19 cellular contexts compared by ENCODE assay signal in the genomic region with DNA sequence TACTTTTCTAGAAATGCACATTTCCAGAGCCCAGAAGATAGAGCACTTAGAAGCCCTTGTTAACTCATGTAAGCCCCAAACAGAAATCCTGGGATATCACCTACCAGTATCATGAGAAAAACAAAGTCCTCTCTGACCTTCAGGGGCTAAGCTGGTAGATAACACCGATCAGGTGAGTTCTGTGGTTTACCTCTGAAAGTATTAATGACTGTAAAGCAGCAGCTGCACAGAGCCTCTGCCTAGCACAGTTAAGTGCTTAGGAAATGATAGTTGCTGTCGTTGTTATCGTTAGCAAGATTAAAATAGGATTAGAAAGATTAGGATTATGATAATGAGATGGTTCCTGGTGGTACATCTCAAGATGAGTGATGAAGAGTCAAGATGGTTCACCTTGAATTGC.
DNase-seq lines count a peak whose midpoint lies in the region; ATAC-seq, FAIRE-seq and TF ChIP-seq lines count a peak whose summit lies in the region.
"Had no signal": no experiment of that assay in that cellular context is flagged by ENCODE, and none has a peak within 500 bp of the region (broad histone marks: within the 10 kb centered on the region; RNA-seq: fewer than 3 reads in every experiment).

No MANE protein-coding gene starts in this region.

- H3K27ac Mint-ChIP-seq in activated naive CD8-positive, alpha-beta T cell treated with anti-CD3 and anti-CD28 coated beads, Interleukin-2, amount 10 ng/mL, durations not matched to agents 7 days and 5 days: peak overlapping the region; percentile 24
- H3K27ac Mint-ChIP-seq in activated naive CD8-positive, alpha-beta T cell treated with anti-CD3 and anti-CD28 coated beads, Interleukin-2, amount 50 U/mL, for 24 hours: no peak overlapping the region
- H3K27ac Mint-ChIP-seq: CD4-positive, CD25-positive, alpha-beta regulatory T cell had no signal

- H3K9me3 Mint-ChIP-seq in activated naive CD8-positive, alpha-beta T cell treated with anti-CD3 and anti-CD28 coated beads, Interleukin-2, amount 10 ng/mL, durations not matched to agents 7 days and 5 days: peaks cover 1% of the 10 kb centered on the region
- no peaks in the 10 kb centered on the region for H3K9me3 Mint-ChIP-seq in activated naive CD8-positive, alpha-beta T cell treated with anti-CD3 and anti-CD28 coated beads, Interleukin-2, amount 50 U/mL, for 24 hours

- no peaks in the 10 kb centered on the region for H3K27me3 Mint-ChIP-seq in activated naive CD8-positive, alpha-beta T cell treated with anti-CD3 and anti-CD28 coated beads, Interleukin-2, amount 10 ng/mL, durations not matched to agents 7 days and 5 days
- H3K27me3 Mint-ChIP-seq in activated naive CD8-positive, alpha-beta T cell treated with anti-CD3 and anti-CD28 coated beads, Interleukin-2, amount 50 U/mL, for 24 hours: no peaks in the 10 kb centered on the region

- H3K36me3 ChIP-seq in WERI-Rb-1: no peaks in the 10 kb centered on the region
- H3K36me3 ChIP-seq in Peyer's patch: no peaks in the 10 kb centered on the region

- no peak for TF ChIP-seq POLR2A in Peyer's patch (IDR thresholded peaks at IDR 0.05)

- H3K4me1 ChIP-seq in Peyer's patch: no peaks in the 10 kb centered on the region

- no peak for DNase-seq in activated naive CD8-positive, alpha-beta T cell treated with anti-CD3 and anti-CD28 coated beads, Interleukin-2, amount 10 ng/mL, durations not matched to agents 7 days and 5 days
- no peak for DNase-seq in activated naive CD8-positive, alpha-beta T cell treated with anti-CD3 and anti-CD28 coated beads, Interleukin-2, amount 50 U/mL, for 24 hours
- peak; percentile 25 for DNase-seq in NCI-H524 treated with DMSO at 0.1 percent for 48 hours (lab: John Stamatoyannopoulos, UW)
- peak; percentile 73 for DNase-seq in WERI-Rb-1
- no peak for DNase-seq in Peyer's patch
- DNase-seq in HTR-8/SVneo (ENCODE audit: insufficient read length, low spot score): no peak
- DNase-seq: CD4-positive, CD25-positive, alpha-beta regulatory T cell; DMS53; KBM-7; NCI-H1048; NCI-H1417; NCI-H1694; NCI-H2029 treated with DMSO at 0.1 percent for 48 hours; NCI-H69; SHP77 treated with DMSO at 0.1 percent for 48 hours had no signal

- H3K27ac ChIP-seq in WERI-Rb-1 (no peak overlapping the region), Peyer's patch (no peak overlapping the region)
- H3K27ac ChIP-seq: SK-N-MC had no signal

- FAIRE-seq in HTR-8/SVneo (lab: Jason Lieb, UNC): no peak
- FAIRE-seq: GM18507, H54 had no signal

- peaks cover 44% of the 10 kb centered on the region for H3K36me3 Mint-ChIP-seq in activated naive CD8-positive, alpha-beta T cell treated with anti-CD3 and anti-CD28 coated beads, Interleukin-2, amount 10 ng/mL, durations not matched to agents 7 days and 5 days
- H3K36me3 Mint-ChIP-seq in activated naive CD8-positive, alpha-beta T cell treated with anti-CD3 and anti-CD28 coated beads, Interleukin-2, amount 50 U/mL, for 24 hours (ENCODE audit: low read depth): no peaks in the 10 kb centered on the region
- H3K36me3 Mint-ChIP-seq: CD4-positive, CD25-positive, alpha-beta regulatory T cell had no signal

- peak; percentile 57 for ATAC-seq in activated naive CD8-positive, alpha-beta T cell treated with anti-CD3 and anti-CD28 coated beads, Interleukin-2, amount 10 ng/mL, durations not matched to agents 7 days and 5 days (ENCODE audit: low read depth)
- ATAC-seq in activated naive CD8-positive, alpha-beta T cell treated with anti-CD3 and anti-CD28 coated beads, Interleukin-2, amount 50 U/mL, for 24 hours: no peak
- no peak for ATAC-seq in HG03139 (IDR thresholded peaks at IDR 0.05; ENCODE audit: unreplicated experiment)

- TF ChIP-seq CTCF in WERI-Rb-1 (IDR thresholded peaks at IDR 0.05; ENCODE audit: low read depth, low read length): no peak
- no peak for TF ChIP-seq CTCF in Peyer's patch (IDR thresholded peaks at IDR 0.05)

- no peak overlapping the region for H3K4me3 ChIP-seq in WERI-Rb-1 (ENCODE audit: low read depth, low read length)
- H3K4me3 ChIP-seq in Peyer's patch: no peak overlapping the region
- H3K4me3 ChIP-seq: SK-N-MC had no signal

- H3K4me3 Mint-ChIP-seq in activated naive CD8-positive, alpha-beta T cell treated with anti-CD3 and anti-CD28 coated beads, Interleukin-2, amount 10 ng/mL, durations not matched to agents 7 days and 5 days: no peak overlapping the region
- H3K4me3 Mint-ChIP-seq in activated naive CD8-positive, alpha-beta T cell treated with anti-CD3 and anti-CD28 coated beads, Interleukin-2, amount 50 U/mL, for 24 hours: no peak overlapping the region
- H3K4me3 Mint-ChIP-seq: CD4-positive, CD25-positive, alpha-beta regulatory T cell had no signal

- peaks cover 5% of the 10 kb centered on the region for H3K27me3 ChIP-seq in WERI-Rb-1 (ENCODE audit: insufficient read depth, low read depth, severe bottlenecking)
- no peaks in the 10 kb centered on the region for H3K27me3 ChIP-seq in Peyer's patch

- H3K4me1 Mint-ChIP-seq in activated naive CD8-positive, alpha-beta T cell treated with anti-CD3 and anti-CD28 coated beads, Interleukin-2, amount 10 ng/mL, durations not matched to agents 7 days and 5 days: peaks cover 40% of the 10 kb centered on the region
- H3K4me1 Mint-ChIP-seq in activated naive CD8-positive, alpha-beta T cell treated with anti-CD3 and anti-CD28 coated beads, Interleukin-2, amount 50 U/mL, for 24 hours: peaks cover 18% of the 10 kb centered on the region

- POLR2A ChIA-PET in activated naive CD8-positive, alpha-beta T cell treated with anti-CD3 and anti-CD28 coated beads, Interleukin-2, amount 10 ng/mL, durations not matched to agents 7 days and 5 days (lab: Charles Lee): interaction anchor here (1.2 to 1.3 kb wide), 2 partner anchors 8 to 26 kb away, joined by 3 to 4 read pairs; no protein-coding TSS in a partner anchor

- H3K9me3 ChIP-seq in WERI-Rb-1 (ENCODE audit: severe bottlenecking) (no peaks in the 10 kb centered on the region), Peyer's patch (no peaks in the 10 kb centered on the region)

Comparison
In these comparisons a context has a peak if more than half of its experiments do, and no peak if none do; other contexts are left out.
1. DNase-seq: peak in NCI-H524 treated with DMSO at 0.1 percent for 48 hours (single experiment) and WERI-Rb-1 (single experiment); none in activated naive CD8-positive, alpha-beta T cell treated with anti-CD3 and anti-CD28 coated beads, Interleukin-2, amount 10 ng/mL, durations not matched to agents 7 days and 5 days (single experiment), activated naive CD8-positive, alpha-beta T cell treated with anti-CD3 and anti-CD28 coated beads, Interleukin-2, amount 50 U/mL, for 24 hours (single experiment), Peyer's patch (0 of 3) and HTR-8/SVneo (single experiment).